In the genomic region with DNA sequence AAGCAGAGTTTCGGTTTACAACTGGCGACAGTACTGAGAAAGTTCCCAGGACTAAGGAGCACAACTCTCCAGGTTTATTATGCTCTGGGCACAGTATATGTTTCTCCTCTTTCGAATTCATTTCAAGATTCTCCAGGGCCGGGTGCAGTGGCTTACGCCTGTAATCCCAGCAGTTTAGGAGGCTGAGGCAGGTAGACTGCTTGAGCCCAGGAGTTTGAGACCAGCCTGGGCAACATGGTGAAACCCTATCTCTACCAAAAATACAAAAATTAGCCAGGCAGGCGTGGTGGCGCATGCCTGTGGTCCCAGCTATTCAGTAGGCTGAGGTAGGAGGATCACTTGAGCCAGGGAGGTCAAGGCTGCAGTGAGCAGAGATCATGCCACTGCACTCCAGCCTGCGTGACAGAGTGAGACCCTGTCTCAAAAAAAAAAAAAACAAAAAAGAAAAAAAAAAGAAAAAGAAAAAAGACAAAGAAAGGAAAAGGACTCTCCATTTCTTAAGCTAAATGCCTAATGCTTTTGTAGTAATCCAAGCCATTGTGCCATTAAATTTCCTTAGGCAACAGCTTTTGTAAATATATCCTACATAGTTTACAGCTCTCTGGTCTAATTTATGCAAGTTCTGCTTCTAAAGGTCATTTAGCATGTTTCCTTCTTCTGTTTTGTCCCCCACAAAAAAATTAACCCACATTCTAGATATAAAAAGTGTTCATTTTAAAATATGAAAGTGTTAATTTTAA, we compare ENCODE assay signal across 1 cellular context.
A peak's percentile ranks its signal among the peaks of the same experiment; 100 is the strongest.
TF ChIP-seq lines count a peak whose summit lies in the region.

No MANE protein-coding gene starts in this region.

TF ChIP-seq in HepG2, 621 proteins besides CTCF, POLR2A, EP300 and RAD21 (continued from another document and continues in another):
- TF ChIP-seq, protein P1, sequence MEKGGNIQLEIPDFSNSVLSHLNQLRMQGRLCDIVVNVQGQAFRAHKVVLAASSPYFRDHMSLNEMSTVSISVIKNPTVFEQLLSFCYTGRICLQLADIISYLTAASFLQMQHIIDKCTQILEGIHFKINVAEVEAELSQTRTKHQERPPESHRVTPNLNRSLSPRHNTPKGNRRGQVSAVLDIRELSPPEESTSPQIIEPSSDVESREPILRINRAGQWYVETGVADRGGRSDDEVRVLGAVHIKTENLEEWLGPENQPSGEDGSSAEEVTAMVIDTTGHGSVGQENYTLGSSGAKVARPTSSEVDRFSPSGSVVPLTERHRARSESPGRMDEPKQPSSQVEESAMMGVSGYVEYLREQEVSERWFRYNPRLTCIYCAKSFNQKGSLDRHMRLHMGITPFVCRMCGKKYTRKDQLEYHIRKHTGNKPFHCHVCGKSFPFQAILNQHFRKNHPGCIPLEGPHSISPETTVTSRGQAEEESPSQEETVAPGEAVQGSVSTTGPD (CRISPR knock-in tag; IDR thresholded peaks at IDR 0.05): peak; percentile 87; the same call in 1 of the 2 replicates
- TF ChIP-seq ZBTB20 (CRISPR knock-in tag; IDR thresholded peaks at IDR 0.05; ENCODE audit: borderline replicate concordance, low read depth): no peak
- TF ChIP-seq ZFP41 (CRISPR knock-in tag; IDR thresholded peaks at IDR 0.05; ENCODE audit: borderline replicate concordance): no peak
- no peak for TF ChIP-seq MEIS1 (CRISPR knock-in tag; IDR thresholded peaks at IDR 0.05; ENCODE audit: borderline replicate concordance)
- TF ChIP-seq, protein P2, sequence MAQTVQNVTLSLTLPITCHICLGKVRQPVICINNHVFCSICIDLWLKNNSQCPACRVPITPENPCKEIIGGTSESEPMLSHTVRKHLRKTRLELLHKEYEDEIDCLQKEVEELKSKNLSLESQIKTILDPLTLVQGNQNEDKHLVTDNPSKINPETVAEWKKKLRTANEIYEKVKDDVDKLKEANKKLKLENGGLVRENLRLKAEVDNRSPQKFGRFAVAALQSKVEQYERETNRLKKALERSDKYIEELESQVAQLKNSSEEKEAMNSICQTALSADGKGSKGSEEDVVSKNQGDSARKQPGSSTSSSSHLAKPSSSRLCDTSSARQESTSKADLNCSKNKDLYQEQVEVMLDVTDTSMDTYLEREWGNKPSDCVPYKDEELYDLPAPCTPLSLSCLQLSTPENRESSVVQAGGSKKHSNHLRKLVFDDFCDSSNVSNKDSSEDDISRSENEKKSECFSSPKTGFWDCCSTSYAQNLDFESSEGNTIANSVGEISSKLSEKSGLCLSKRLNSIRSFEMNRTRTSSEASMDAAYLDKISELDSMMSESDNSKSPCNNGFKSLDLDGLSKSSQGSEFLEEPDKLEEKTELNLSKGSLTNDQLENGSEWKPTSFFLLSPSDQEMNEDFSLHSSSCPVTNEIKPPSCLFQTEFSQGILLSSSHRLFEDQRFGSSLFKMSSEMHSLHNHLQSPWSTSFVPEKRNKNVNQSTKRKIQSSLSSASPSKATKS (CRISPR knock-in tag; IDR thresholded peaks at IDR 0.05): no peak
- TF ChIP-seq, protein P3, sequence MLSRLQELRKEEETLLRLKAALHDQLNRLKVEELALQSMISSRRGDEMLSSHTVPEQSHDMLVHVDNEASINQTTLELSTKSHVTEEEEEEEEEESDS (CRISPR knock-in tag; IDR thresholded peaks at IDR 0.05; ENCODE audit: borderline replicate concordance): no peak
- TF ChIP-seq ZNF644 (CRISPR knock-in tag; IDR thresholded peaks at IDR 0.05; ENCODE audit: low read depth): 0 out of 2 replicates have a peak, but pooled peaks have one; percentile 17
- no peak for TF ChIP-seq SETDB1 (CRISPR knock-in tag; IDR thresholded peaks at IDR 0.05; ENCODE audit: borderline replicate concordance)
- TF ChIP-seq MIXL1 (CRISPR knock-in tag; IDR thresholded peaks at IDR 0.05): no peak
- TF ChIP-seq, protein P4, sequence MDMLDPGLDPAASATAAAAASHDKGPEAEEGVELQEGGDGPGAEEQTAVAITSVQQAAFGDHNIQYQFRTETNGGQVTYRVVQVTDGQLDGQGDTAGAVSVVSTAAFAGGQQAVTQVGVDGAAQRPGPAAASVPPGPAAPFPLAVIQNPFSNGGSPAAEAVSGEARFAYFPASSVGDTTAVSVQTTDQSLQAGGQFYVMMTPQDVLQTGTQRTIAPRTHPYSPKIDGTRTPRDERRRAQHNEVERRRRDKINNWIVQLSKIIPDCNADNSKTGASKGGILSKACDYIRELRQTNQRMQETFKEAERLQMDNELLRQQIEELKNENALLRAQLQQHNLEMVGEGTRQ (IDR thresholded peaks at IDR 0.05; ENCODE audit: low read depth, low read length): no peak
- TF ChIP-seq, protein P4 (CRISPR knock-in tag; IDR thresholded peaks at IDR 0.05; ENCODE audit: borderline replicate concordance): no peak
- TF ChIP-seq MIER2 (CRISPR knock-in tag; IDR thresholded peaks at IDR 0.05): no peak
- TF ChIP-seq, protein P5, sequence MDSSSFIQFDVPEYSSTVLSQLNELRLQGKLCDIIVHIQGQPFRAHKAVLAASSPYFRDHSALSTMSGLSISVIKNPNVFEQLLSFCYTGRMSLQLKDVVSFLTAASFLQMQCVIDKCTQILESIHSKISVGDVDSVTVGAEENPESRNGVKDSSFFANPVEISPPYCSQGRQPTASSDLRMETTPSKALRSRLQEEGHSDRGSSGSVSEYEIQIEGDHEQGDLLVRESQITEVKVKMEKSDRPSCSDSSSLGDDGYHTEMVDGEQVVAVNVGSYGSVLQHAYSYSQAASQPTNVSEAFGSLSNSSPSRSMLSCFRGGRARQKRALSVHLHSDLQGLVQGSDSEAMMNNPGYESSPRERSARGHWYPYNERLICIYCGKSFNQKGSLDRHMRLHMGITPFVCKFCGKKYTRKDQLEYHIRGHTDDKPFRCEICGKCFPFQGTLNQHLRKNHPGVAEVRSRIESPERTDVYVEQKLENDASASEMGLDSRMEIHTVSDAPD (CRISPR knock-in tag; IDR thresholded peaks at IDR 0.05): peak; percentile 87
- TF ChIP-seq, protein P6, sequence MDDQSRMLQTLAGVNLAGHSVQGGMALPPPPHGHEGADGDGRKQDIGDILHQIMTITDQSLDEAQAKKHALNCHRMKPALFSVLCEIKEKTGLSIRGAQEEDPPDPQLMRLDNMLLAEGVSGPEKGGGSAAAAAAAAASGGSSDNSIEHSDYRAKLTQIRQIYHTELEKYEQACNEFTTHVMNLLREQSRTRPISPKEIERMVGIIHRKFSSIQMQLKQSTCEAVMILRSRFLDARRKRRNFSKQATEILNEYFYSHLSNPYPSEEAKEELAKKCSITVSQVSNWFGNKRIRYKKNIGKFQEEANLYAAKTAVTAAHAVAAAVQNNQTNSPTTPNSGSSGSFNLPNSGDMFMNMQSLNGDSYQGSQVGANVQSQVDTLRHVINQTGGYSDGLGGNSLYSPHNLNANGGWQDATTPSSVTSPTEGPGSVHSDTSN (CRISPR knock-in tag; IDR thresholded peaks at IDR 0.05; ENCODE audit: borderline replicate concordance): no peak
- TF ChIP-seq SALL1 (CRISPR knock-in tag; IDR thresholded peaks at IDR 0.05): peak; percentile 45; the same call in 1 of the 2 replicates
- TF ChIP-seq, protein P7, sequence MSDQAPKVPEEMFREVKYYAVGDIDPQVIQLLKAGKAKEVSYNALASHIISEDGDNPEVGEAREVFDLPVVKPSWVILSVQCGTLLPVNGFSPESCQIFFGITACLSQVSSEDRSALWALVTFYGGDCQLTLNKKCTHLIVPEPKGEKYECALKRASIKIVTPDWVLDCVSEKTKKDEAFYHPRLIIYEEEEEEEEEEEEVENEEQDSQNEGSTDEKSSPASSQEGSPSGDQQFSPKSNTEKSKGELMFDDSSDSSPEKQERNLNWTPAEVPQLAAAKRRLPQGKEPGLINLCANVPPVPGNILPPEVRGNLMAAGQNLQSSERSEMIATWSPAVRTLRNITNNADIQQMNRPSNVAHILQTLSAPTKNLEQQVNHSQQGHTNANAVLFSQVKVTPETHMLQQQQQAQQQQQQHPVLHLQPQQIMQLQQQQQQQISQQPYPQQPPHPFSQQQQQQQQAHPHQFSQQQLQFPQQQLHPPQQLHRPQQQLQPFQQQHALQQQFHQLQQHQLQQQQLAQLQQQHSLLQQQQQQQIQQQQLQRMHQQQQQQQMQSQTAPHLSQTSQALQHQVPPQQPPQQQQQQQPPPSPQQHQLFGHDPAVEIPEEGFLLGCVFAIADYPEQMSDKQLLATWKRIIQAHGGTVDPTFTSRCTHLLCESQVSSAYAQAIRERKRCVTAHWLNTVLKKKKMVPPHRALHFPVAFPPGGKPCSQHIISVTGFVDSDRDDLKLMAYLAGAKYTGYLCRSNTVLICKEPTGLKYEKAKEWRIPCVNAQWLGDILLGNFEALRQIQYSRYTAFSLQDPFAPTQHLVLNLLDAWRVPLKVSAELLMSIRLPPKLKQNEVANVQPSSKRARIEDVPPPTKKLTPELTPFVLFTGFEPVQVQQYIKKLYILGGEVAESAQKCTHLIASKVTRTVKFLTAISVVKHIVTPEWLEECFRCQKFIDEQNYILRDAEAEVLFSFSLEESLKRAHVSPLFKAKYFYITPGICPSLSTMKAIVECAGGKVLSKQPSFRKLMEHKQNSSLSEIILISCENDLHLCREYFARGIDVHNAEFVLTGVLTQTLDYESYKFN (CRISPR knock-in tag; conservative IDR thresholded peaks at IDR 0.05): peak; percentile 47
- TF ChIP-seq, protein P8, sequence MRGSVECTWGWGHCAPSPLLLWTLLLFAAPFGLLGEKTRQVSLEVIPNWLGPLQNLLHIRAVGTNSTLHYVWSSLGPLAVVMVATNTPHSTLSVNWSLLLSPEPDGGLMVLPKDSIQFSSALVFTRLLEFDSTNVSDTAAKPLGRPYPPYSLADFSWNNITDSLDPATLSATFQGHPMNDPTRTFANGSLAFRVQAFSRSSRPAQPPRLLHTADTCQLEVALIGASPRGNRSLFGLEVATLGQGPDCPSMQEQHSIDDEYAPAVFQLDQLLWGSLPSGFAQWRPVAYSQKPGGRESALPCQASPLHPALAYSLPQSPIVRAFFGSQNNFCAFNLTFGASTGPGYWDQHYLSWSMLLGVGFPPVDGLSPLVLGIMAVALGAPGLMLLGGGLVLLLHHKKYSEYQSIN (CRISPR knock-in tag; IDR thresholded peaks at IDR 0.05; ENCODE audit: borderline replicate concordance): no peak
- no peak for TF ChIP-seq ZNF510 (CRISPR knock-in tag; IDR thresholded peaks at IDR 0.05; ENCODE audit: low read depth)
- no peak for TF ChIP-seq TOE1 (CRISPR knock-in tag; IDR thresholded peaks at IDR 0.05)
- no peak for TF ChIP-seq IRF2 (CRISPR knock-in tag; IDR thresholded peaks at IDR 0.05)
- TF ChIP-seq, protein P9, sequence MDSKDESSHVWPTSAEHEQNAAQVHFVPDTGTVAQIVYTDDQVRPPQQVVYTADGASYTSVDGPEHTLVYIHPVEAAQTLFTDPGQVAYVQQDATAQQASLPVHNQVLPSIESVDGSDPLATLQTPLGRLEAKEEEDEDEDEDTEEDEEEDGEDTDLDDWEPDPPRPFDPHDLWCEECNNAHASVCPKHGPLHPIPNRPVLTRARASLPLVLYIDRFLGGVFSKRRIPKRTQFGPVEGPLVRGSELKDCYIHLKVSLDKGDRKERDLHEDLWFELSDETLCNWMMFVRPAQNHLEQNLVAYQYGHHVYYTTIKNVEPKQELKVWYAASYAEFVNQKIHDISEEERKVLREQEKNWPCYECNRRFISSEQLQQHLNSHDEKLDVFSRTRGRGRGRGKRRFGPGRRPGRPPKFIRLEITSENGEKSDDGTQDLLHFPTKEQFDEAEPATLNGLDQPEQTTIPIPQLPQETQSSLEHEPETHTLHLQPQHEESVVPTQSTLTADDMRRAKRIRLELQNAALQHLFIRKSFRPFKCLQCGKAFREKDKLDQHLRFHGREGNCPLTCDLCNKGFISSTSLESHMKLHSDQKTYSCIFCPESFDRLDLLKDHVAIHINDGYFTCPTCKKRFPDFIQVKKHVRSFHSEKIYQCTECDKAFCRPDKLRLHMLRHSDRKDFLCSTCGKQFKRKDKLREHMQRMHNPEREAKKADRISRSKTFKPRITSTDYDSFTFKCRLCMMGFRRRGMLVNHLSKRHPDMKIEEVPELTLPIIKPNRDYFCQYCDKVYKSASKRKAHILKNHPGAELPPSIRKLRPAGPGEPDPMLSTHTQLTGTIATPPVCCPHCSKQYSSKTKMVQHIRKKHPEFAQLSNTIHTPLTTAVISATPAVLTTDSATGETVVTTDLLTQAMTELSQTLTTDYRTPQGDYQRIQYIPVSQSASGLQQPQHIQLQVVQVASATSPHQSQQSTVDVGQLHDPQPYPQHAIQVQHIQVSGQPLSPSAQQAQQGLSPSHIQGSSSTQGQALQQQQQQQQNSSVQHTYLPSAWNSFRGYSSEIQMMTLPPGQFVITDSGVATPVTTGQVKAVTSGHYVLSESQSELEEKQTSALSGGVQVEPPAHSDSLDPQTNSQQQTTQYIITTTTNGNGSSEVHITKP (CRISPR knock-in tag; IDR thresholded peaks at IDR 0.05; ENCODE audit: low read depth): no peak
- no peak for TF ChIP-seq TBL1XR1 (IDR thresholded peaks at IDR 0.05; ENCODE audit: borderline replicate concordance, low read length, partially characterized antibody)
- TF ChIP-seq, protein P10, sequence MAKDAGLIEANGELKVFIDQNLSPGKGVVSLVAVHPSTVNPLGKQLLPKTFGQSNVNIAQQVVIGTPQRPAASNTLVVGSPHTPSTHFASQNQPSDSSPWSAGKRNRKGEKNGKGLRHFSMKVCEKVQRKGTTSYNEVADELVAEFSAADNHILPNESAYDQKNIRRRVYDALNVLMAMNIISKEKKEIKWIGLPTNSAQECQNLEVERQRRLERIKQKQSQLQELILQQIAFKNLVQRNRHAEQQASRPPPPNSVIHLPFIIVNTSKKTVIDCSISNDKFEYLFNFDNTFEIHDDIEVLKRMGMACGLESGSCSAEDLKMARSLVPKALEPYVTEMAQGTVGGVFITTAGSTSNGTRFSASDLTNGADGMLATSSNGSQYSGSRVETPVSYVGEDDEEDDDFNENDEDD (CRISPR knock-in tag; IDR thresholded peaks at IDR 0.05; ENCODE audit: borderline replicate concordance): no peak
- no peak for TF ChIP-seq ZNF484 (CRISPR knock-in tag; IDR thresholded peaks at IDR 0.05; ENCODE audit: borderline replicate concordance, low read depth)
- no peak for TF ChIP-seq FOXJ3 (CRISPR knock-in tag; IDR thresholded peaks at IDR 0.05; ENCODE audit: borderline replicate concordance)
- TF ChIP-seq, protein P11, sequence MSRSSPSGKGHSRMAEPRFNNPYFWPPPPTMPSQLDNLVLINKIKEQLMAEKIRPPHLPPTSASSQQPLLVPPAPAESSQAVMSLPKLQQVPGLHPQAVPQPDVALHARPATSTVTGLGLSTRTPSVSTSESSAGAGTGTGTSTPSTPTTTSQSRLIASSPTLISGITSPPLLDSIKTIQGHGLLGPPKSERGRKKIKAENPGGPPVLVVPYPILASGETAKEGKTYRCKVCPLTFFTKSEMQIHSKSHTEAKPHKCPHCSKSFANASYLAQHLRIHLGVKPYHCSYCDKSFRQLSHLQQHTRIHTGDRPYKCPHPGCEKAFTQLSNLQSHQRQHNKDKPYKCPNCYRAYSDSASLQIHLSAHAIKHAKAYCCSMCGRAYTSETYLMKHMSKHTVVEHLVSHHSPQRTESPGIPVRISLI (CRISPR knock-in tag; IDR thresholded peaks at IDR 0.05; ENCODE audit: borderline replicate concordance): peak; percentile 50; the same call in 1 of the 2 replicates
